Comparison of ENCODE assay signal across 28 cellular contexts in the genomic region with DNA sequence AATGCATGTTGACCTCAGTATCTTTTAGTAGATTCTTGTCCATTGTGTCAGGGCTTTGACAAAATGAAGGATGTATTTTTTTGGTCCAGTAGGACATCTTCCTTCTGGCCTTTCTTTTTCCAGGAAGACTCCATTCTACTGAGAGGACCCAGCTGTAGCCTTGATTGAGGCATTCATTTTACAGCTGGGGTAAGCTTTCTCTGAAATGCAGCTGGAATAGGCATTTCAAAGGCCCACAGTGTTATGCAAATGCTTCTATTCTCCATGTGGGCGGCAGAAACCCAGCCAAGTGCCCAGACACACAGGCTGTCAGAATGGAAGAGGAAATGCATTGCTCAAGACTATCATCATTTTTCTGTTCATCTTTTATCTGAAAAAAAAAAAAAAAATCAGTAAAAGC.
DNase-seq lines count a peak whose midpoint lies in the region; ATAC-seq and TF ChIP-seq lines count a peak whose summit lies in the region.
"Had no signal": no experiment of that assay in that cellular context is flagged by ENCODE, and none has a peak within 500 bp of the region (broad histone marks: within the 10 kb centered on the region; RNA-seq: fewer than 3 reads in every experiment).

No MANE protein-coding gene starts in this region.

- no peaks in the 10 kb centered on the region for H3K36me3 ChIP-seq in GM23338 (ENCODE audit: insufficient read depth)
- H3K36me3 ChIP-seq: ascending aorta, gastroesophageal sphincter, left ventricle myocardium inferior, Peyer's patch, SJSA1, thoracic aorta, vagina had no signal

- H2AFZ ChIP-seq in GM23338, result no peak overlapping the region

- no peaks in the 10 kb centered on the region for H3K27me3 ChIP-seq in GM23338 (ENCODE audit: insufficient read depth)
- H3K27me3 ChIP-seq: ascending aorta, gastroesophageal sphincter, Peyer's patch, SJSA1, vagina had no signal

- peaks cover 17% of the 10 kb centered on the region for H3K36me3 Mint-ChIP-seq in GM23338 (ENCODE audit: low read depth)
- no peaks in the 10 kb centered on the region for H3K36me3 Mint-ChIP-seq in natural killer cell treated with Interleukin-12 subunit alpha and Interleukin-12 subunit beta and Interleukin-15 and Interleukin-18, amount 100 ng/mL, for 72 hours
- H3K36me3 Mint-ChIP-seq: activated CD8-positive, alpha-beta memory T cell treated with anti-CD3 and anti-CD28 coated beads, Interleukin-2, amount 10 ng/mL, durations not matched to agents 7 days and 5 days; activated naive CD4-positive, alpha-beta T cell treated with anti-CD3 and anti-CD28 coated beads, Interleukin-2, amount 10 ng/mL, durations not matched to agents 7 days and 5 days; CD14-positive monocyte; stimulated activated naive B cell treated with anti-CD40 and anti-IgM and Interleukin-4, amounts not matched to agents 10 μg/mL and 1 μg/mL and 100 μg/mL, for 72 hours had no signal

- H3K4me1 ChIP-seq in GM23338 (ENCODE audit: insufficient read depth), result no peaks in the 10 kb centered on the region; the same call in 1 of the 2 replicates
- H3K4me1 ChIP-seq: ascending aorta, gastroesophageal sphincter, left ventricle myocardium inferior, Peyer's patch, SJSA1, vagina had no signal

- H3K79me2 ChIP-seq in GM23338 (replicated peaks; ENCODE audit: insufficient read depth), result no peaks in the 10 kb centered on the region

- peak overlapping the region; percentile 16 for H3K4me2 ChIP-seq in GM23338

- H4K20me1 ChIP-seq in GM23338 (replicated peaks; ENCODE audit: insufficient read depth), result no peaks in the 10 kb centered on the region

- H3F3A ChIP-seq in GM23338 (replicated peaks; ENCODE audit: low read depth), result no peaks in the 10 kb centered on the region

- no peak overlapping the region for H3K4me3 Mint-ChIP-seq in GM23338
- no peak overlapping the region for H3K4me3 Mint-ChIP-seq in natural killer cell treated with Interleukin-12 subunit alpha and Interleukin-12 subunit beta and Interleukin-15 and Interleukin-18, amount 100 ng/mL, for 72 hours
- H3K4me3 Mint-ChIP-seq: activated CD4-positive, alpha-beta T cell treated with anti-CD3 and anti-CD28 coated beads, Interleukin-2, amount 10 ng/mL, durations not matched to agents 24 days and 14 days; activated CD8-positive, alpha-beta memory T cell treated with anti-CD3 and anti-CD28 coated beads, Interleukin-2, amount 10 ng/mL, durations not matched to agents 7 days and 5 days; activated naive CD4-positive, alpha-beta T cell treated with anti-CD3 and anti-CD28 coated beads, Interleukin-2, amount 10 ng/mL, durations not matched to agents 7 days and 5 days; CD14-positive monocyte; stimulated activated naive B cell treated with anti-CD40 and anti-IgM and Interleukin-4, amounts not matched to agents 10 μg/mL and 1 μg/mL and 100 μg/mL, for 72 hours; T-helper 17 cell had no signal

- TF ChIP-seq CTCF in GM23338 (conservative IDR thresholded peaks at IDR 0.05; ENCODE audit: low read depth in 2 of 2), result no peak

- peaks cover 10% of the 10 kb centered on the region; the same call in 1 of the 2 replicates for H3K9me2 ChIP-seq in GM23338 (ENCODE audit: insufficient read depth)

- no peak overlapping the region for H3K4me3 ChIP-seq in GM23338
- H3K4me3 ChIP-seq: ascending aorta, gastroesophageal sphincter, left ventricle myocardium inferior, mucosa of descending colon, Peyer's patch, SJSA1, thoracic aorta, vagina had no signal

- peaks cover 12% of the 10 kb centered on the region; the same call in 2 of the 3 replicates for H3K9me3 Mint-ChIP-seq in GM23338
- H3K9me3 Mint-ChIP-seq in natural killer cell treated with Interleukin-12 subunit alpha and Interleukin-12 subunit beta and Interleukin-15 and Interleukin-18, amount 100 ng/mL, for 72 hours, result peaks cover 14% of the 10 kb centered on the region

- H3K27ac ChIP-seq in GM23338 (ENCODE audit: low read depth), result no peak overlapping the region
- H3K27ac ChIP-seq: ascending aorta, gastroesophageal sphincter, left ventricle myocardium inferior, Peyer's patch, SJSA1, thoracic aorta, vagina had no signal

- peak; percentile 79 for DNase-seq in GM23338 (ENCODE audit: low spot score)
- DNase-seq in anterior cingulate cortex (lab: John Stamatoyannopoulos, UW), result peak in 35 of 58 donors; percentile 1 to 60 (median 22)
- DNase-seq in iPS DF 4.7 (ENCODE audit: extremely low read depth, low spot score), result peak; percentile 64
- peak; percentile 24 for DNase-seq in occipital lobe (lab: John Stamatoyannopoulos, UW)
- no peak for DNase-seq in stimulated activated CD4-positive, alpha-beta T cell treated with anti-CD3 and anti-CD28 coated beads, Interleukin-2, amount 100 ng/mL, for 24 hours
- DNase-seq in natural killer cell treated with Interleukin-12 subunit alpha and Interleukin-12 subunit beta and Interleukin-15 and Interleukin-18, amount 100 ng/mL, for 72 hours (ENCODE audit: low spot score), result no peak
- DNase-seq: activated CD4-positive, alpha-beta T cell treated with anti-CD3 and anti-CD28 coated beads, Interleukin-2, amount 10 ng/mL, durations not matched to agents 24 days and 14 days; activated CD8-positive, alpha-beta memory T cell treated with anti-CD3 and anti-CD28 coated beads, Interleukin-2, amount 10 ng/mL, durations not matched to agents 7 days and 5 days; activated naive CD4-positive, alpha-beta T cell treated with anti-CD3 and anti-CD28 coated beads, Interleukin-2, amount 10 ng/mL, durations not matched to agents 7 days and 5 days; effector CD4-positive, alpha-beta T cell; EL; left ventricle myocardium inferior; mucosa of descending colon; NCI-H1092 treated with DMSO at 0.1 percent for 48 hours; Peyer's patch; small intestine; stimulated activated naive B cell treated with anti-CD40 and anti-IgM and Interleukin-4, amounts not matched to agents 10 μg/mL and 1 μg/mL and 100 μg/mL, for 72 hours; T-helper 17 cell had no signal

- no peak overlapping the region for H3K27ac Mint-ChIP-seq in GM23338
- H3K27ac Mint-ChIP-seq in natural killer cell treated with Interleukin-12 subunit alpha and Interleukin-12 subunit beta and Interleukin-15 and Interleukin-18, amount 100 ng/mL, for 72 hours, result no peak overlapping the region
- H3K27ac Mint-ChIP-seq: activated CD4-positive, alpha-beta T cell treated with anti-CD3 and anti-CD28 coated beads, Interleukin-2, amount 10 ng/mL, durations not matched to agents 24 days and 14 days; activated CD8-positive, alpha-beta memory T cell treated with anti-CD3 and anti-CD28 coated beads, Interleukin-2, amount 10 ng/mL, durations not matched to agents 7 days and 5 days; activated naive CD4-positive, alpha-beta T cell treated with anti-CD3 and anti-CD28 coated beads, Interleukin-2, amount 10 ng/mL, durations not matched to agents 7 days and 5 days; CD14-positive monocyte; stimulated activated naive B cell treated with anti-CD40 and anti-IgM and Interleukin-4, amounts not matched to agents 10 μg/mL and 1 μg/mL and 100 μg/mL, for 72 hours; T-helper 17 cell had no signal

- H3K4me1 Mint-ChIP-seq in GM23338, result peaks cover 25% of the 10 kb centered on the region
- no peaks in the 10 kb centered on the region for H3K4me1 Mint-ChIP-seq in natural killer cell treated with Interleukin-12 subunit alpha and Interleukin-12 subunit beta and Interleukin-15 and Interleukin-18, amount 100 ng/mL, for 72 hours (ENCODE audit: low read depth in 2 of 2)
- H3K4me1 Mint-ChIP-seq: activated CD4-positive, alpha-beta T cell treated with anti-CD3 and anti-CD28 coated beads, Interleukin-2, amount 10 ng/mL, durations not matched to agents 24 days and 14 days; activated CD8-positive, alpha-beta memory T cell treated with anti-CD3 and anti-CD28 coated beads, Interleukin-2, amount 10 ng/mL, durations not matched to agents 7 days and 5 days; activated naive CD4-positive, alpha-beta T cell treated with anti-CD3 and anti-CD28 coated beads, Interleukin-2, amount 10 ng/mL, durations not matched to agents 7 days and 5 days; CD14-positive monocyte; stimulated activated naive B cell treated with anti-CD40 and anti-IgM and Interleukin-4, amounts not matched to agents 10 μg/mL and 1 μg/mL and 100 μg/mL, for 72 hours; T-helper 17 cell had no signal

- ATAC-seq in GM23338, result peak; percentile 100
- no peak for ATAC-seq in natural killer cell treated with Interleukin-12 subunit alpha and Interleukin-12 subunit beta and Interleukin-15 and Interleukin-18, amount 100 ng/mL, for 72 hours
- ATAC-seq in HG03565 (IDR thresholded peaks at IDR 0.05; ENCODE audit: unreplicated experiment), result no peak
- no peak for ATAC-seq in SK-N-SH treated with all-trans-retinoic acid at 6 μM for 48 hours
- ATAC-seq: activated CD8-positive, alpha-beta memory T cell treated with anti-CD3 and anti-CD28 coated beads, Interleukin-2, amount 10 ng/mL, durations not matched to agents 7 days and 5 days; gastroesophageal sphincter; HCT116; HepG2; mucosa of descending colon; stimulated activated naive B cell treated with anti-CD40 and anti-IgM and Interleukin-4, amounts not matched to agents 10 μg/mL and 1 μg/mL and 100 μg/mL, for 72 hours; T-helper 17 cell had no signal

- no peaks in the 10 kb centered on the region for H3K27me3 Mint-ChIP-seq in GM23338 (ENCODE audit: insufficient read depth, low read depth, poor library complexity)
- H3K27me3 Mint-ChIP-seq in natural killer cell treated with Interleukin-12 subunit alpha and Interleukin-12 subunit beta and Interleukin-15 and Interleukin-18, amount 100 ng/mL, for 72 hours, result no peaks in the 10 kb centered on the region
- H3K27me3 Mint-ChIP-seq: activated CD4-positive, alpha-beta T cell treated with anti-CD3 and anti-CD28 coated beads, Interleukin-2, amount 10 ng/mL, durations not matched to agents 24 days and 14 days; activated CD8-positive, alpha-beta memory T cell treated with anti-CD3 and anti-CD28 coated beads, Interleukin-2, amount 10 ng/mL, durations not matched to agents 7 days and 5 days; activated naive CD4-positive, alpha-beta T cell treated with anti-CD3 and anti-CD28 coated beads, Interleukin-2, amount 10 ng/mL, durations not matched to agents 7 days and 5 days; stimulated activated naive B cell treated with anti-CD40 and anti-IgM and Interleukin-4, amounts not matched to agents 10 μg/mL and 1 μg/mL and 100 μg/mL, for 72 hours; T-helper 17 cell had no signal

TF ChIP-seq in GM23338, 12 proteins besides CTCF, POLR2A, EP300 and RAD21 (continues in another document):
- TF ChIP-seq NANOG (IDR thresholded peaks at IDR 0.05; ENCODE audit: borderline replicate concordance) (peak; percentile 57; the same call in 1 of the 2 replicates), ZNF331 (CRISPR knock-in tag; IDR thresholded peaks at IDR 0.05; ENCODE audit: low read depth) (0 out of 2 replicates have a peak, but pooled peaks have one; percentile 6), CREB1 (CRISPR knock-in tag; IDR thresholded peaks at IDR 0.05; ENCODE audit: low read depth) (peak; percentile 31; the same call in 1 of the 2 replicates), EZH2 (IDR thresholded peaks at IDR 0.05; ENCODE audit: low read depth, unreplicated experiment) (no peak)

Comparison
In these comparisons a context has a peak if more than half of its experiments do, and no peak if none do; other contexts are left out.
1. DNase-seq: peak in GM23338 (single experiment), anterior cingulate cortex (35 of 58), iPS DF 4.7 (single experiment) and occipital lobe (single experiment); none in stimulated activated CD4-positive, alpha-beta T cell treated with anti-CD3 and anti-CD28 coated beads, Interleukin-2, amount 100 ng/mL, for 24 hours (0 of 2) and natural killer cell treated with Interleukin-12 subunit alpha and Interleukin-12 subunit beta and Interleukin-15 and Interleukin-18, amount 100 ng/mL, for 72 hours (single experiment).